1 cellular context compared by ENCODE assay signal in genomic region chr10:17201165-17202013, GRCh38.
TF ChIP-seq lines count a peak whose summit lies in the region.

TRDMT1 (minus strand) TSS chr10:17201672; CDS start chr10:17201634, 38 bp downstream.

TF ChIP-seq in WTC11, 78 proteins besides CTCF, POLR2A, EP300 and RAD21 (continued from another document and continues in another):
- TF ChIP-seq ZNF281 (CRISPR knock-in tag; IDR thresholded peaks at IDR 0.05) (no peak), NFATC4 (CRISPR knock-in tag; IDR thresholded peaks at IDR 0.05) (no peak), SMAD4 (CRISPR knock-in tag; IDR thresholded peaks at IDR 0.05) (no peak), NR2C2 (CRISPR knock-in tag; IDR thresholded peaks at IDR 0.05) (no peak), ATF1 (CRISPR knock-in tag; IDR thresholded peaks at IDR 0.05) (no peak), OVOL2 (CRISPR knock-in tag; IDR thresholded peaks at IDR 0.05; ENCODE audit: borderline replicate concordance) (no peak), ZNF263 (CRISPR knock-in tag; IDR thresholded peaks at IDR 0.05; ENCODE audit: low read depth) (no peak), ZNF121 (CRISPR knock-in tag; IDR thresholded peaks at IDR 0.05) (peak; percentile 61; the same call in 1 of the 2 replicates), FOXP4 (CRISPR knock-in tag; IDR thresholded peaks at IDR 0.05) (peak; percentile 93), USF1 (CRISPR knock-in tag; IDR thresholded peaks at IDR 0.05) (peak; percentile 40; the same call in 1 of the 2 replicates), EMX1 (CRISPR knock-in tag; IDR thresholded peaks at IDR 0.05) (no peak), PRRX2 (CRISPR knock-in tag; IDR thresholded peaks at IDR 0.05) (no peak), CDX4 (CRISPR knock-in tag; IDR thresholded peaks at IDR 0.05; ENCODE audit: borderline replicate concordance) (no peak), SOX15 (CRISPR knock-in tag; IDR thresholded peaks at IDR 0.05) (no peak), IRF2 (CRISPR knock-in tag; IDR thresholded peaks at IDR 0.05; ENCODE audit: borderline replicate concordance, low read depth) (no peak), ZNF219 (CRISPR knock-in tag; IDR thresholded peaks at IDR 0.05; ENCODE audit: borderline replicate concordance) (no peak), SMAD3 (CRISPR knock-in tag; IDR thresholded peaks at IDR 0.05; ENCODE audit: borderline replicate concordance) (peak; percentile 88; the same call in 1 of the 2 replicates), ZNF423 (CRISPR knock-in tag; IDR thresholded peaks at IDR 0.05) (no peak), ZNF138 (CRISPR knock-in tag; conservative IDR thresholded peaks at IDR 0.05) (no peak), GABPB1 (CRISPR knock-in tag; IDR thresholded peaks at IDR 0.05) (peak; percentile 78), JUN (CRISPR knock-in tag; IDR thresholded peaks at IDR 0.05) (no peak), ZNF396 (CRISPR knock-in tag; IDR thresholded peaks at IDR 0.05; ENCODE audit: borderline replicate concordance) (no peak; the same call in 1 of the 2 replicates), MYBL2 (CRISPR knock-in tag; IDR thresholded peaks at IDR 0.05) (peak; percentile 81; the same call in 1 of the 2 replicates), CREM (CRISPR knock-in tag; IDR thresholded peaks at IDR 0.05) (peak; percentile 80; the same call in 1 of the 2 replicates), ELF4 (CRISPR knock-in tag; IDR thresholded peaks at IDR 0.05; ENCODE audit: low read depth) (0 out of 2 replicates have a peak, but pooled peaks have one; percentile 36), FOXK1 (CRISPR knock-in tag; IDR thresholded peaks at IDR 0.05) (0 out of 2 replicates have a peak, but pooled peaks have one; percentile 77), ATF2 (CRISPR knock-in tag; IDR thresholded peaks at IDR 0.05; ENCODE audit: borderline replicate concordance, low read depth) (no peak), GTF2I (CRISPR knock-in tag; conservative IDR thresholded peaks at IDR 0.05) (no peak), ZNF416 (CRISPR knock-in tag; IDR thresholded peaks at IDR 0.05) (peak; percentile 58; the same call in 1 of the 2 replicates), MXD4 (CRISPR knock-in tag; IDR thresholded peaks at IDR 0.05; ENCODE audit: borderline replicate concordance) (no peak), ZBTB21 (CRISPR knock-in tag; IDR thresholded peaks at IDR 0.05; ENCODE audit: borderline replicate concordance) (no peak), JAZF1 (CRISPR knock-in tag; IDR thresholded peaks at IDR 0.05) (no peak)
- TF ChIP-seq, protein P1, sequence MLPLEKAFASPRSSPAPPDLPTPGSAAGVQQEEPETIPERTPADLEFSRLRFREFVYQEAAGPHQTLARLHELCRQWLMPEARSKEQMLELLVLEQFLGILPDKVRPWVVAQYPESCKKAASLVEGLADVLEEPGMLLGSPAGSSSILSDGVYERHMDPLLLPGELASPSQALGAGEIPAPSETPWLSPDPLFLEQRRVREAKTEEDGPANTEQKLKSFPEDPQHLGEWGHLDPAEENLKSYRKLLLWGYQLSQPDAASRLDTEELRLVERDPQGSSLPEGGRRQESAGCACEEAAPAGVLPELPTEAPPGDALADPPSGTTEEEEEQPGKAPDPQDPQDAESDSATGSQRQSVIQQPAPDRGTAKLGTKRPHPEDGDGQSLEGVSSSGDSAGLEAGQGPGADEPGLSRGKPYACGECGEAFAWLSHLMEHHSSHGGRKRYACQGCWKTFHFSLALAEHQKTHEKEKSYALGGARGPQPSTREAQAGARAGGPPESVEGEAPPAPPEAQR (CRISPR knock-in tag; IDR thresholded peaks at IDR 0.05): no peak
- TF ChIP-seq, protein P2, sequence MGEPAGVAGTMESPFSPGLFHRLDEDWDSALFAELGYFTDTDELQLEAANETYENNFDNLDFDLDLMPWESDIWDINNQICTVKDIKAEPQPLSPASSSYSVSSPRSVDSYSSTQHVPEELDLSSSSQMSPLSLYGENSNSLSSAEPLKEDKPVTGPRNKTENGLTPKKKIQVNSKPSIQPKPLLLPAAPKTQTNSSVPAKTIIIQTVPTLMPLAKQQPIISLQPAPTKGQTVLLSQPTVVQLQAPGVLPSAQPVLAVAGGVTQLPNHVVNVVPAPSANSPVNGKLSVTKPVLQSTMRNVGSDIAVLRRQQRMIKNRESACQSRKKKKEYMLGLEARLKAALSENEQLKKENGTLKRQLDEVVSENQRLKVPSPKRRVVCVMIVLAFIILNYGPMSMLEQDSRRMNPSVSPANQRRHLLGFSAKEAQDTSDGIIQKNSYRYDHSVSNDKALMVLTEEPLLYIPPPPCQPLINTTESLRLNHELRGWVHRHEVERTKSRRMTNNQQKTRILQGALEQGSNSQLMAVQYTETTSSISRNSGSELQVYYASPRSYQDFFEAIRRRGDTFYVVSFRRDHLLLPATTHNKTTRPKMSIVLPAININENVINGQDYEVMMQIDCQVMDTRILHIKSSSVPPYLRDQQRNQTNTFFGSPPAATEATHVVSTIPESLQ (CRISPR knock-in tag; IDR thresholded peaks at IDR 0.05): no peak
- TF ChIP-seq, protein P3, sequence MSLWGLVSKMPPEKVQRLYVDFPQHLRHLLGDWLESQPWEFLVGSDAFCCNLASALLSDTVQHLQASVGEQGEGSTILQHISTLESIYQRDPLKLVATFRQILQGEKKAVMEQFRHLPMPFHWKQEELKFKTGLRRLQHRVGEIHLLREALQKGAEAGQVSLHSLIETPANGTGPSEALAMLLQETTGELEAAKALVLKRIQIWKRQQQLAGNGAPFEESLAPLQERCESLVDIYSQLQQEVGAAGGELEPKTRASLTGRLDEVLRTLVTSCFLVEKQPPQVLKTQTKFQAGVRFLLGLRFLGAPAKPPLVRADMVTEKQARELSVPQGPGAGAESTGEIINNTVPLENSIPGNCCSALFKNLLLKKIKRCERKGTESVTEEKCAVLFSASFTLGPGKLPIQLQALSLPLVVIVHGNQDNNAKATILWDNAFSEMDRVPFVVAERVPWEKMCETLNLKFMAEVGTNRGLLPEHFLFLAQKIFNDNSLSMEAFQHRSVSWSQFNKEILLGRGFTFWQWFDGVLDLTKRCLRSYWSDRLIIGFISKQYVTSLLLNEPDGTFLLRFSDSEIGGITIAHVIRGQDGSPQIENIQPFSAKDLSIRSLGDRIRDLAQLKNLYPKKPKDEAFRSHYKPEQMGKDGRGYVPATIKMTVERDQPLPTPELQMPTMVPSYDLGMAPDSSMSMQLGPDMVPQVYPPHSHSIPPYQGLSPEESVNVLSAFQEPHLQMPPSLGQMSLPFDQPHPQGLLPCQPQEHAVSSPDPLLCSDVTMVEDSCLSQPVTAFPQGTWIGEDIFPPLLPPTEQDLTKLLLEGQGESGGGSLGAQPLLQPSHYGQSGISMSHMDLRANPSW (CRISPR knock-in tag; conservative IDR thresholded peaks at IDR 0.05; ENCODE audit: low read depth): no peak
- TF ChIP-seq, protein P4, sequence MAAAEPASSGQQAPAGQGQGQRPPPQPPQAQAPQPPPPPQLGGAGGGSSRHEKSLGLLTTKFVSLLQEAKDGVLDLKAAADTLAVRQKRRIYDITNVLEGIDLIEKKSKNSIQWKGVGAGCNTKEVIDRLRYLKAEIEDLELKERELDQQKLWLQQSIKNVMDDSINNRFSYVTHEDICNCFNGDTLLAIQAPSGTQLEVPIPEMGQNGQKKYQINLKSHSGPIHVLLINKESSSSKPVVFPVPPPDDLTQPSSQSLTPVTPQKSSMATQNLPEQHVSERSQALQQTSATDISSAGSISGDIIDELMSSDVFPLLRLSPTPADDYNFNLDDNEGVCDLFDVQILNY (CRISPR knock-in tag; IDR thresholded peaks at IDR 0.05): peak; percentile 73; the same call in 1 of the 2 replicates
- TF ChIP-seq, protein P5, sequence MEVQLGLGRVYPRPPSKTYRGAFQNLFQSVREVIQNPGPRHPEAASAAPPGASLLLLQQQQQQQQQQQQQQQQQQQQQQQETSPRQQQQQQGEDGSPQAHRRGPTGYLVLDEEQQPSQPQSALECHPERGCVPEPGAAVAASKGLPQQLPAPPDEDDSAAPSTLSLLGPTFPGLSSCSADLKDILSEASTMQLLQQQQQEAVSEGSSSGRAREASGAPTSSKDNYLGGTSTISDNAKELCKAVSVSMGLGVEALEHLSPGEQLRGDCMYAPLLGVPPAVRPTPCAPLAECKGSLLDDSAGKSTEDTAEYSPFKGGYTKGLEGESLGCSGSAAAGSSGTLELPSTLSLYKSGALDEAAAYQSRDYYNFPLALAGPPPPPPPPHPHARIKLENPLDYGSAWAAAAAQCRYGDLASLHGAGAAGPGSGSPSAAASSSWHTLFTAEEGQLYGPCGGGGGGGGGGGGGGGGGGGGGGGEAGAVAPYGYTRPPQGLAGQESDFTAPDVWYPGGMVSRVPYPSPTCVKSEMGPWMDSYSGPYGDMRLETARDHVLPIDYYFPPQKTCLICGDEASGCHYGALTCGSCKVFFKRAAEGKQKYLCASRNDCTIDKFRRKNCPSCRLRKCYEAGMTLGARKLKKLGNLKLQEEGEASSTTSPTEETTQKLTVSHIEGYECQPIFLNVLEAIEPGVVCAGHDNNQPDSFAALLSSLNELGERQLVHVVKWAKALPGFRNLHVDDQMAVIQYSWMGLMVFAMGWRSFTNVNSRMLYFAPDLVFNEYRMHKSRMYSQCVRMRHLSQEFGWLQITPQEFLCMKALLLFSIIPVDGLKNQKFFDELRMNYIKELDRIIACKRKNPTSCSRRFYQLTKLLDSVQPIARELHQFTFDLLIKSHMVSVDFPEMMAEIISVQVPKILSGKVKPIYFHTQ (CRISPR knock-in tag; IDR thresholded peaks at IDR 0.05): no peak; the same call in 1 of the 2 replicates
- TF ChIP-seq, protein P6, sequence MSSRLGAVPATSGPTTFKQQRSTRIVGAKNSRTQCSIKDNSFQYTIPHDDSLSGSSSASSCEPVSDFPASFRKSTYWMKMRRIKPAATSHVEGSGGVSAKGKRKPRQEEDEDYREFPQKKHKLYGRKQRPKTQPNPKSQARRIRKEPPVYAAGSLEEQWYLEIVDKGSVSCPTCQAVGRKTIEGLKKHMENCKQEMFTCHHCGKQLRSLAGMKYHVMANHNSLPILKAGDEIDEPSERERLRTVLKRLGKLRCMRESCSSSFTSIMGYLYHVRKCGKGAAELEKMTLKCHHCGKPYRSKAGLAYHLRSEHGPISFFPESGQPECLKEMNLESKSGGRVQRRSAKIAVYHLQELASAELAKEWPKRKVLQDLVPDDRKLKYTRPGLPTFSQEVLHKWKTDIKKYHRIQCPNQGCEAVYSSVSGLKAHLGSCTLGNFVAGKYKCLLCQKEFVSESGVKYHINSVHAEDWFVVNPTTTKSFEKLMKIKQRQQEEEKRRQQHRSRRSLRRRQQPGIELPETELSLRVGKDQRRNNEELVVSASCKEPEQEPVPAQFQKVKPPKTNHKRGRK (CRISPR knock-in tag; IDR thresholded peaks at IDR 0.05; ENCODE audit: borderline replicate concordance): no peak
